Comparison of ENCODE assay signal across 15 cellular contexts in genomic region chr3:127536818-127537810, GRCh38. TPM values are rescaled to one million over a fixed set of nuclear protein-coding genes. Genes with fewer than 3 reads are reported as not detected.
A peak's percentile ranks its signal among the peaks of the same experiment; 100 is the strongest.
DNase-seq lines count a peak whose midpoint lies in the region; ATAC-seq and TF ChIP-seq lines count a peak whose summit lies in the region.
"Had no signal": no experiment of that assay in that cellular context is flagged by ENCODE, and none has a peak within 500 bp of the region (broad histone marks: within the 10 kb centered on the region; RNA-seq: fewer than 3 reads in every experiment).

No MANE protein-coding gene starts in this region.

- BruUV-seq in Calu3 (replicated peaks; lab: Mats Ljungman, UMichigan), result no TSS peak

- H3K27me3 Mint-ChIP-seq in WTC11 (ENCODE audit: low read depth) (no peaks in the 10 kb centered on the region; the same call in 1 of the 2 replicates), neural crest cell (ENCODE audit: low read depth) (no peaks in the 10 kb centered on the region), Calu3 (ENCODE audit: unreplicated experiment) (peaks cover 85% of the 10 kb centered on the region)

- H3K36me3 Mint-ChIP-seq in WTC11 (no peaks in the 10 kb centered on the region), neural crest cell (ENCODE audit: low read depth) (no peaks in the 10 kb centered on the region), Calu3 (ENCODE audit: insufficient read depth, unreplicated experiment) (no peaks in the 10 kb centered on the region)
- H3K36me3 Mint-ChIP-seq: activated naive CD4-positive, alpha-beta T cell treated with anti-CD3 and anti-CD28 coated beads, Interleukin-2, amount 50 U/mL, for 72 hours; CD4-positive, CD25-positive, alpha-beta regulatory T cell had no signal

- no peaks in the 10 kb centered on the region for H3K9me3 ChIP-seq in lower lobe of right lung
- H3K9me3 ChIP-seq: breast epithelium, thoracic aorta had no signal

- CTCF ChIA-PET in WTC11 (lab: Charles Lee), result interaction anchor here (0.6 to 3.4 kb wide), 7 partner anchors 7 to 163 kb away, joined by 4 to 23 read pairs (median 4); no protein-coding TSS in a partner anchor
- CTCF ChIA-PET in Calu3 (lab: Charles Lee), result interaction anchor here (0.6 to 1.4 kb wide), 3 partner anchors 28 to 877 kb away, joined by 3 to 5 read pairs (median 4); no protein-coding TSS in a partner anchor

- DNase-seq in NCI-H146 (lab: John Stamatoyannopoulos, UW) (peak; percentile 31), NCI-H146 treated with DMSO at 0.1 percent for 48 hours (lab: John Stamatoyannopoulos, UW; ENCODE audit: unreplicated experiment) (no peak), NCI-H1092 (lab: John Stamatoyannopoulos, UW) (peak; percentile 70), WTC11 (ENCODE audit: low spot score) (peak; percentile 21), neural crest cell (ENCODE audit: low read depth, low spot score) (peak; percentile 29), Calu3 (no peak), LoVo (ENCODE audit: low spot score) (no peak), lower lobe of right lung (no peak)
- DNase-seq: CD4-positive, CD25-positive, alpha-beta regulatory T cell; left ventricle myocardium superior; NCI-H526 treated with DMSO at 0.1 percent for 48 hours; T-helper 2 cell had no signal

- no peaks in the 10 kb centered on the region for H3K36me3 ChIP-seq in lower lobe of right lung
- H3K36me3 ChIP-seq: breast epithelium, thoracic aorta had no signal

- POLR2A ChIA-PET in WTC11 (lab: Charles Lee), result interaction anchor here (0.6 kb wide), 1 partner anchor 1170 kb away, joined by 8 read pairs; no protein-coding TSS in a partner anchor

- intact Hi-C loops in Calu3 (cut with micrococcal nuclease; ENCODE audit: unreplicated experiment), result no loop called here
- intact Hi-C loops in lower lobe of right lung (cut with DNase I), result no loop called here

- no peaks in the 10 kb centered on the region for H3K27me3 ChIP-seq in lower lobe of right lung (ENCODE audit: low read depth)
- H3K27me3 ChIP-seq: breast epithelium had no signal

- H3K4me1 ChIP-seq in lower lobe of right lung, result no peaks in the 10 kb centered on the region
- H3K4me1 ChIP-seq: breast epithelium had no signal

- no peak overlapping the region for H3K4me3 Mint-ChIP-seq in WTC11
- peak overlapping the region; percentile 41 for H3K4me3 Mint-ChIP-seq in neural crest cell
- H3K4me3 Mint-ChIP-seq in Calu3 (ENCODE audit: low read depth, unreplicated experiment), result no peak overlapping the region
- H3K4me3 Mint-ChIP-seq: CD4-positive, CD25-positive, alpha-beta regulatory T cell had no signal

- H3K4me1 Mint-ChIP-seq in WTC11, result peaks cover 13% of the 10 kb centered on the region
- H3K4me1 Mint-ChIP-seq in neural crest cell, result peaks cover 28% of the 10 kb centered on the region
- no peaks in the 10 kb centered on the region for H3K4me1 Mint-ChIP-seq in Calu3 (ENCODE audit: low read depth, unreplicated experiment)

- no peak overlapping the region for H3K4me3 ChIP-seq in lower lobe of right lung
- H3K4me3 ChIP-seq: breast epithelium, thoracic aorta had no signal

- TF ChIP-seq CTCF in WTC11 (IDR thresholded peaks at IDR 0.05), result no peak
- no peak for TF ChIP-seq CTCF in neural crest cell (conservative IDR thresholded peaks at IDR 0.05)
- no peak for TF ChIP-seq CTCF in Calu3 (IDR thresholded peaks at IDR 0.05; ENCODE audit: unreplicated experiment)
- no peak for TF ChIP-seq CTCF in lower lobe of right lung (IDR thresholded peaks at IDR 0.05)

- H3K27ac Mint-ChIP-seq in WTC11 (no peak overlapping the region), neural crest cell (ENCODE audit: unreplicated experiment) (peak overlapping the region; percentile 96), Calu3 (ENCODE audit: unreplicated experiment) (no peak overlapping the region)

- H3K27ac ChIP-seq in lower lobe of right lung, result no peak overlapping the region
- H3K27ac ChIP-seq: breast epithelium, thoracic aorta had no signal

- ATAC-seq in WTC11 (peak; percentile 75), lower lobe of right lung (no peak)
- ATAC-seq: left ventricle myocardium superior had no signal

- H3K9me3 Mint-ChIP-seq in WTC11 (no peaks in the 10 kb centered on the region), neural crest cell (no peaks in the 10 kb centered on the region), Calu3 (ENCODE audit: low read depth, unreplicated experiment) (no peaks in the 10 kb centered on the region)
- H3K9me3 Mint-ChIP-seq: activated naive CD4-positive, alpha-beta T cell treated with anti-CD3 and anti-CD28 coated beads, Interleukin-2, amount 50 U/mL, for 72 hours had no signal

TF ChIP-seq in WTC11, 78 proteins besides CTCF, POLR2A, EP300 and RAD21:
- TF ChIP-seq ZNF281 (CRISPR knock-in tag; IDR thresholded peaks at IDR 0.05) (peak; percentile 77; the same call in 1 of the 2 replicates), TCF7 (CRISPR knock-in tag; IDR thresholded peaks at IDR 0.05; ENCODE audit: low read depth) (no peak)

RNA-seq across cellular contexts. Expression of gene TPRA1, which starts 53.4 kb away (rescaled TPM):
- 20.3 to 24.2 TPM (median 22.0 TPM) in 3 replicates for total RNA-seq in WTC11 (2021)
- total RNA-seq in neural crest cell, result 27.2 and 27.4 TPM in 2 replicates
- total RNA-seq in Calu3 (2022), result 62.4 and 66.4 TPM in 2 replicates
- total RNA-seq in lower lobe of right lung, result 38.8 TPM

Comparison
In these comparisons a context has a peak if more than half of its experiments do, and no peak if none do; other contexts are left out.
1. DNase-seq: peak in NCI-H146 (single experiment), NCI-H1092 (single experiment), WTC11 (single experiment) and neural crest cell (single experiment); none in NCI-H146 treated with DMSO at 0.1 percent for 48 hours (single experiment), Calu3 (single experiment), LoVo (single experiment) and lower lobe of right lung (single experiment).